In the genomic region with DNA sequence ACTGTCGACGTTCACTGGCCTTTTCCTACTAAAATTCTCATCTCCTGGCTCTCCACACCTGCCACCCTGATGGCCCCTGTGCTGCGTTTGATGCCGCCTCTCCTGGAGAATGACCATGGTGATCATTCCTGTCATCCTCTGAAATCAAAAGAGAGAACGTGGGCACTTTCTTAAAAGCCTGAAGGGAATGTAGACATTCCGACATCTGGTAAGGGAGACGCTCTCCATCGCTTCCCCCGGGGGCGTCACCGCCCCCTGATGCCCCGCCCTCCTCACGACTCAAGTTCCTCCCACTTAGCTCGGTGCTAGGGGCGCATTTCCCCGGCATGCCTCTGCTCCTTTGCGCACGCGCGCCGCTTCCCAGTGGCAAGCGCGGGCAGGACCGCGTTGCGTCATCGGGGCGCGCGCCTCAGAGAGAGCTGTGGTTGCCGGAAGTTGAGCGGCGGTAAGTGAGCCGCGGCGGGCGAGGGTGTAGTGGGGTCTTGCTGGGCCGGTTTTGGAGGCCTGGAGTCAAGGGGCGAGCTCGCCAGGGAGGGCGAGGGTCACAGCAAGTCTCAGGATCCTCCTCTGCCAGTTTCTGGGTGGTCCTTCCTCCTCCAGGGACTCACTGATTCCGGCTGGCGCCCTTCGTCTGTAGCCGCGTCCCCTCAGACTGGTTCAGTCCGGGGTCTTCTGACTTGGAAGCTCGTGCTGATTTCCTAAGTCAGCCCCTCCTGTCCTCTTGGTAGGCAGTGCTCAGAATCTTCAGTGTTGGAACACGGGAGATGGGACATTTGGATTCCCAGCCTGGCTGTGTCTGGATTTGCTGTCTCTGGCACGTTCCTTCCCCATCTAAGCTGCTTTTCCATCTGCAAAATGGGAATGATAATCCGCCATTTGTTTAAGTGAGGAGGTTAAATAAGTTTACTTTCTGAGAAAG, we compare ENCODE assay signal across 1 cellular context.
A peak's percentile ranks its signal among the peaks of the same experiment; 100 is the strongest.
TF ChIP-seq lines count a peak whose summit lies in the region.

A gene with protein sequence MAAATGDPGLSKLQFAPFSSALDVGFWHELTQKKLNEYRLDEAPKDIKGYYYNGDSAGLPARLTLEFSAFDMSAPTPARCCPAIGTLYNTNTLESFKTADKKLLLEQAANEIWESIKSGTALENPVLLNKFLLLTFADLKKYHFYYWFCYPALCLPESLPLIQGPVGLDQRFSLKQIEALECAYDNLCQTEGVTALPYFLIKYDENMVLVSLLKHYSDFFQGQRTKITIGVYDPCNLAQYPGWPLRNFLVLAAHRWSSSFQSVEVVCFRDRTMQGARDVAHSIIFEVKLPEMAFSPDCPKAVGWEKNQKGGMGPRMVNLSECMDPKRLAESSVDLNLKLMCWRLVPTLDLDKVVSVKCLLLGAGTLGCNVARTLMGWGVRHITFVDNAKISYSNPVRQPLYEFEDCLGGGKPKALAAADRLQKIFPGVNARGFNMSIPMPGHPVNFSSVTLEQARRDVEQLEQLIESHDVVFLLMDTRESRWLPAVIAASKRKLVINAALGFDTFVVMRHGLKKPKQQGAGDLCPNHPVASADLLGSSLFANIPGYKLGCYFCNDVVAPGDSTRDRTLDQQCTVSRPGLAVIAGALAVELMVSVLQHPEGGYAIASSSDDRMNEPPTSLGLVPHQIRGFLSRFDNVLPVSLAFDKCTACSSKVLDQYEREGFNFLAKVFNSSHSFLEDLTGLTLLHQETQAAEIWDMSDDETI (plus strand): TSS at position 412 of the 919 bp plus-strand sequence. CDS start 26,299 bp downstream, outside the sequence.

TF ChIP-seq in K562, 482 proteins besides CTCF, POLR2A, EP300 and RAD21 (continued from another document and continues in another):
- TF ChIP-seq SMAD2 (IDR thresholded peaks at IDR 0.05; ENCODE audit: low read depth, low read length) (no peak), DIDO1 (tag; IDR thresholded peaks at IDR 0.05; ENCODE audit: low read depth) (peak; percentile 49; the same call in 1 of the 2 replicates), MCM2 (IDR thresholded peaks at IDR 0.05; ENCODE audit: low read depth) (no peak), NCOA6 (IDR thresholded peaks at IDR 0.05) (no peak), RAD51 (IDR thresholded peaks at IDR 0.05; ENCODE audit: borderline replicate concordance, low read depth) (no peak), ZFX (CRISPR knock-in tag; IDR thresholded peaks at IDR 0.05) (peak; percentile 80), MAFF (IDR thresholded peaks at IDR 0.05; ENCODE audit: low read length) (no peak), TRIM24 (IDR thresholded peaks at IDR 0.05) (no peak), ZKSCAN1 (IDR thresholded peaks at IDR 0.05; ENCODE audit: low read depth, low read length) (0 out of 2 replicates have a peak, but pooled peaks have one; percentile 44), HCFC1 (IDR thresholded peaks at IDR 0.05; ENCODE audit: low read depth, low read length) (peak; percentile 79), JUND (IDR thresholded peaks at IDR 0.05; ENCODE audit: borderline replicate concordance, low read depth, low read length) (peak; percentile 87), JUND (tag; IDR thresholded peaks at IDR 0.05; ENCODE audit: borderline replicate concordance, low read depth, low read length) (peak; percentile 74; the same call in 1 of the 3 replicates), BRD4 (IDR thresholded peaks at IDR 0.05) (no peak), RBM34 (IDR thresholded peaks at IDR 0.05; ENCODE audit: borderline replicate concordance, insufficient read depth, low read length) (no peak), HIVEP1 (CRISPR knock-in tag; IDR thresholded peaks at IDR 0.05) (0 out of 2 replicates have a peak, but pooled peaks have one; percentile 16), HDGF (IDR thresholded peaks at IDR 0.05) (peak; percentile 77; the same call in 1 of the 2 replicates), MEF2A (IDR thresholded peaks at IDR 0.05; ENCODE audit: control insufficient read depth, low read depth, low read length) (no peak), HMG20A (CRISPR knock-in tag; conservative IDR thresholded peaks at IDR 0.05) (no peak), NR2F6 (CRISPR knock-in tag; IDR thresholded peaks at IDR 0.05) (no peak), ZNF165 (CRISPR knock-in tag; IDR thresholded peaks at IDR 0.05; ENCODE audit: borderline replicate concordance) (no peak), MCM3 (IDR thresholded peaks at IDR 0.05) (no peak), HNRNPLL (IDR thresholded peaks at IDR 0.05; ENCODE audit: low read depth, low read length, poor library complexity, severe bottlenecking) (no peak), CREM (IDR thresholded peaks at IDR 0.05; ENCODE audit: low read depth) (peak; percentile 99), CBFB (CRISPR knock-in tag; IDR thresholded peaks at IDR 0.05) (no peak; the same call in 1 of the 2 replicates), CSDE1 (IDR thresholded peaks at IDR 0.05) (no peak), PHF8 (IDR thresholded peaks at IDR 0.05; ENCODE audit: borderline replicate concordance, low read length) (peak; percentile 98), KDM1A (IDR thresholded peaks at IDR 0.05) (no peak), TEAD1 (CRISPR knock-in tag; IDR thresholded peaks at IDR 0.05) (peak; percentile 49 to 87; a peak in 2 of 4 replicates), ZNF644 (tag; IDR thresholded peaks at IDR 0.05; ENCODE audit: low read depth) (no peak), RBM15 (IDR thresholded peaks at IDR 0.05; ENCODE audit: insufficient read depth, low read length) (no peak), GTF2A2 (tag; IDR thresholded peaks at IDR 0.05) (no peak), DNMT1 (IDR thresholded peaks at IDR 0.05) (no peak)
- TF ChIP-seq, protein P1, sequence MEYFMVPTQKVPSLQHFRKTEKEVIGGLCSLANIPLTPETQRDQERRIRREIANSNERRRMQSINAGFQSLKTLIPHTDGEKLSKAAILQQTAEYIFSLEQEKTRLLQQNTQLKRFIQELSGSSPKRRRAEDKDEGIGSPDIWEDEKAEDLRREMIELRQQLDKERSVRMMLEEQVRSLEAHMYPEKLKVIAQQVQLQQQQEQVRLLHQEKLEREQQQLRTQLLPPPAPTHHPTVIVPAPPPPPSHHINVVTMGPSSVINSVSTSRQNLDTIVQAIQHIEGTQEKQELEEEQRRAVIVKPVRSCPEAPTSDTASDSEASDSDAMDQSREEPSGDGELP (CRISPR knock-in tag; IDR thresholded peaks at IDR 0.05; ENCODE audit: borderline replicate concordance) = peak; percentile 85; the same call in 1 of the 2 replicates
- TF ChIP-seq, protein P2, sequence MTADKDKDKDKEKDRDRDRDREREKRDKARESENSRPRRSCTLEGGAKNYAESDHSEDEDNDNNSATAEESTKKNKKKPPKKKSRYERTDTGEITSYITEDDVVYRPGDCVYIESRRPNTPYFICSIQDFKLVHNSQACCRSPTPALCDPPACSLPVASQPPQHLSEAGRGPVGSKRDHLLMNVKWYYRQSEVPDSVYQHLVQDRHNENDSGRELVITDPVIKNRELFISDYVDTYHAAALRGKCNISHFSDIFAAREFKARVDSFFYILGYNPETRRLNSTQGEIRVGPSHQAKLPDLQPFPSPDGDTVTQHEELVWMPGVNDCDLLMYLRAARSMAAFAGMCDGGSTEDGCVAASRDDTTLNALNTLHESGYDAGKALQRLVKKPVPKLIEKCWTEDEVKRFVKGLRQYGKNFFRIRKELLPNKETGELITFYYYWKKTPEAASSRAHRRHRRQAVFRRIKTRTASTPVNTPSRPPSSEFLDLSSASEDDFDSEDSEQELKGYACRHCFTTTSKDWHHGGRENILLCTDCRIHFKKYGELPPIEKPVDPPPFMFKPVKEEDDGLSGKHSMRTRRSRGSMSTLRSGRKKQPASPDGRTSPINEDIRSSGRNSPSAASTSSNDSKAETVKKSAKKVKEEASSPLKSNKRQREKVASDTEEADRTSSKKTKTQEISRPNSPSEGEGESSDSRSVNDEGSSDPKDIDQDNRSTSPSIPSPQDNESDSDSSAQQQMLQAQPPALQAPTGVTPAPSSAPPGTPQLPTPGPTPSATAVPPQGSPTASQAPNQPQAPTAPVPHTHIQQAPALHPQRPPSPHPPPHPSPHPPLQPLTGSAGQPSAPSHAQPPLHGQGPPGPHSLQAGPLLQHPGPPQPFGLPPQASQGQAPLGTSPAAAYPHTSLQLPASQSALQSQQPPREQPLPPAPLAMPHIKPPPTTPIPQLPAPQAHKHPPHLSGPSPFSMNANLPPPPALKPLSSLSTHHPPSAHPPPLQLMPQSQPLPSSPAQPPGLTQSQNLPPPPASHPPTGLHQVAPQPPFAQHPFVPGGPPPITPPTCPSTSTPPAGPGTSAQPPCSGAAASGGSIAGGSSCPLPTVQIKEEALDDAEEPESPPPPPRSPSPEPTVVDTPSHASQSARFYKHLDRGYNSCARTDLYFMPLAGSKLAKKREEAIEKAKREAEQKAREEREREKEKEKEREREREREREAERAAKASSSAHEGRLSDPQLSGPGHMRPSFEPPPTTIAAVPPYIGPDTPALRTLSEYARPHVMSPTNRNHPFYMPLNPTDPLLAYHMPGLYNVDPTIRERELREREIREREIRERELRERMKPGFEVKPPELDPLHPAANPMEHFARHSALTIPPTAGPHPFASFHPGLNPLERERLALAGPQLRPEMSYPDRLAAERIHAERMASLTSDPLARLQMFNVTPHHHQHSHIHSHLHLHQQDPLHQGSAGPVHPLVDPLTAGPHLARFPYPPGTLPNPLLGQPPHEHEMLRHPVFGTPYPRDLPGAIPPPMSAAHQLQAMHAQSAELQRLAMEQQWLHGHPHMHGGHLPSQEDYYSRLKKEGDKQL (CRISPR knock-in tag; IDR thresholded peaks at IDR 0.05; ENCODE audit: borderline replicate concordance) = no peak
- TF ChIP-seq, protein P3, sequence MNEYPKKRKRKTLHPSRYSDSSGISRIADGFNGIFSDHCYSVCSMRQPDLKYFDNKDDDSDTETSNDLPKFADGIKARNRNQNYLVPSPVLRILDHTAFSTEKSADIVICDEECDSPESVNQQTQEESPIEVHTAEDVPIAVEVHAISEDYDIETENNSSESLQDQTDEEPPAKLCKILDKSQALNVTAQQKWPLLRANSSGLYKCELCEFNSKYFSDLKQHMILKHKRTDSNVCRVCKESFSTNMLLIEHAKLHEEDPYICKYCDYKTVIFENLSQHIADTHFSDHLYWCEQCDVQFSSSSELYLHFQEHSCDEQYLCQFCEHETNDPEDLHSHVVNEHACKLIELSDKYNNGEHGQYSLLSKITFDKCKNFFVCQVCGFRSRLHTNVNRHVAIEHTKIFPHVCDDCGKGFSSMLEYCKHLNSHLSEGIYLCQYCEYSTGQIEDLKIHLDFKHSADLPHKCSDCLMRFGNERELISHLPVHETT (CRISPR knock-in tag; conservative IDR thresholded peaks at IDR 0.05 in 1 of 2, IDR thresholded peaks at IDR 0.05 in 1 of 2) = no peak; a peak in 1 of 4 replicates
- TF ChIP-seq, protein P4, sequence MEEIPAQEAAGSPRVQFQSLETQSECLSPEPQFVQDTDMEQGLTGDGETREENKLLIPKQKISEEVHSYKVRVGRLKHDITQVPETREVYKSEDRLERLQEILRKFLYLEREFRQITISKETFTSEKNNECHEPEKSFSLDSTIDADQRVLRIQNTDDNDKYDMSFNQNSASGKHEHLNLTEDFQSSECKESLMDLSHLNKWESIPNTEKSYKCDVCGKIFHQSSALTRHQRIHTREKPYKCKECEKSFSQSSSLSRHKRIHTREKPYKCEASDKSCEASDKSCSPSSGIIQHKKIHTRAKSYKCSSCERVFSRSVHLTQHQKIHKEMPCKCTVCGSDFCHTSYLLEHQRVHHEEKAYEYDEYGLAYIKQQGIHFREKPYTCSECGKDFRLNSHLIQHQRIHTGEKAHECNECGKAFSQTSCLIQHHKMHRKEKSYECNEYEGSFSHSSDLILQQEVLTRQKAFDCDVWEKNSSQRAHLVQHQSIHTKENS (CRISPR knock-in tag; IDR thresholded peaks at IDR 0.05) = no peak
- TF ChIP-seq, protein P5, sequence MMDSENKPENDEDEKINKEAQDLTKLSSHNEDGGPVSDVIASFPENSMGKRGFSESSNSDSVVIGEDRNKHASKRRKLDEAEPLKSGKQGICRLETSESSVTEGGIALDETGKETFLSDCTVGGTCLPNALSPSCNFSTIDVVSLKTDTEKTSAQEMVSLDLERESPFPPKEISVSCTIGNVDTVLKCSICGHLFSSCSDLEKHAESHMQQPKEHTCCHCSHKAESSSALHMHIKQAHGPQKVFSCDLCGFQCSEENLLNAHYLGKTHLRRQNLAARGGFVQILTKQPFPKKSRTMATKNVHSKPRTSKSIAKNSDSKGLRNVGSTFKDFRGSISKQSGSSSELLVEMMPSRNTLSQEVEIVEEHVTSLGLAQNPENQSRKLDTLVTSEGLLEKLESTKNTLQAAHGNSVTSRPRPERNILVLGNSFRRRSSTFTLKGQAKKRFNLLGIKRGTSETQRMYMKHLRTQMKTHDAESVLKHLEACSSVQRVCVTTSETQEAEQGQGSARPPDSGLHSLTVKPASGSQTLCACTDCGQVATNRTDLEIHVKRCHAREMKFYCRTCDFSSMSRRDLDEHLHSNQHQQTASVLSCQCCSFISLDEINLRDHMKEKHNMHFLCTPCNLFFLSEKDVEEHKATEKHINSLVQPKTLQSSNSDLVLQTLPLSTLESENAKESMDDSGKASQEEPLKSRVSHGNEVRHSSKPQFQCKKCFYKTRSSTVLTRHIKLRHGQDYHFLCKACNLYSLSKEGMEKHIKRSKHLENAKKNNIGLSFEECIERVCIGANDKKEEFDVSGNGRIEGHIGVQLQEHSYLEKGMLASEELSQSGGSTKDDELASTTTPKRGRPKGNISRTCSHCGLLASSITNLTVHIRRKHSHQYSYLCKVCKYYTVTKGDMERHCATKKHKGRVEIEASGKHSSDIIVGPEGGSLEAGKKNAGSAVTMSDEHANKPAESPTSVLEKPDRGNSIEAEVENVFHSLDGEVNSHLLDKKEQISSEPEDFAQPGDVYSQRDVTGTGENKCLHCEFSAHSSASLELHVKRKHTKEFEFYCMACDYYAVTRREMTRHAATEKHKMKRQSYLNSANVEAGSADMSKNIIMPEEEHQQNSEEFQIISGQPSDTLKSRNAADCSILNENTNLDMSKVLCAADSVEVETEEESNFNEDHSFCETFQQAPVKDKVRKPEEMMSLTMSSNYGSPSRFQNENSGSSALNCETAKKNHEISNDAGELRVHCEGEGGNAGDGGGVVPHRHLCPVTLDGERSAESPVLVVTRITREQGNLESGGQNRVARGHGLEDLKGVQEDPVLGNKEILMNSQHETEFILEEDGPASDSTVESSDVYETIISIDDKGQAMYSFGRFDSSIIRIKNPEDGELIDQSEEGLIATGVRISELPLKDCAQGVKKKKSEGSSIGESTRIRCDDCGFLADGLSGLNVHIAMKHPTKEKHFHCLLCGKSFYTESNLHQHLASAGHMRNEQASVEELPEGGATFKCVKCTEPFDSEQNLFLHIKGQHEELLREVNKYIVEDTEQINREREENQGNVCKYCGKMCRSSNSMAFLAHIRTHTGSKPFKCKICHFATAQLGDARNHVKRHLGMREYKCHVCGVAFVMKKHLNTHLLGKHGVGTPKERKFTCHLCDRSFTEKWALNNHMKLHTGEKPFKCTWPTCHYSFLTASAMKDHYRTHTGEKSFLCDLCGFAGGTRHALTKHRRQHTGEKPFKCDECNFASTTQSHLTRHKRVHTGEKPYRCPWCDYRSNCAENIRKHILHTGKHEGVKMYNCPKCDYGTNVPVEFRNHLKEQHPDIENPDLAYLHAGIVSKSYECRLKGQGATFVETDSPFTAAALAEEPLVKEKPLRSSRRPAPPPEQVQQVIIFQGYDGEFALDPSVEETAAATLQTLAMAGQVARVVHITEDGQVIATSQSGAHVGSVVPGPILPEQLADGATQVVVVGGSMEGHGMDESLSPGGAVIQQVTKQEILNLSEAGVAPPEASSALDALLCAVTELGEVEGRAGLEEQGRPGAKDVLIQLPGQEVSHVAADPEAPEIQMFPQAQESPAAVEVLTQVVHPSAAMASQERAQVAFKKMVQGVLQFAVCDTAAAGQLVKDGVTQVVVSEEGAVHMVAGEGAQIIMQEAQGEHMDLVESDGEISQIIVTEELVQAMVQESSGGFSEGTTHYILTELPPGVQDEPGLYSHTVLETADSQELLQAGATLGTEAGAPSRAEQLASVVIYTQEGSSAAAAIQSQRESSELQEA (IDR thresholded peaks at IDR 0.05; ENCODE audit: low read depth) = no peak
